ENCODE assay signal across 1 cellular context in the genomic region with DNA sequence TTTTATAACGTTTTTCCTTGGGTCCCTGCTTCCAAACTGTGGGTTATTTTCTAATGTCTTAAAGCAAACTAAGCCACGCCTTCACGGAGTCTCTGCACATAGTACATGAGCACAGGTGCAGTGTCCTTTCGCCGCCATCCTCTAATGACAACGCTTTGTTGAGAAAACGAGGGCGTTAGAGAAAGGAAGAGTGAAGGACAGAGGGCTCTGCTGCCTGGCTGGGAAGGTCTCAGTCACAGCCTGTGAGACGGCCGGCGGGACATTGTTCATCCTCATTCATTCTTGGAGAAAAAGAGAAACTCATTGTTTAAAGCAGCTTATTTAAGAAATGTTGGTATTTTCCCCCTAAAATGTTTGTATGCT.
TF ChIP-seq lines count a peak whose summit lies in the region.

No MANE protein-coding gene starts in this region.

TF ChIP-seq in GM12878, 131 proteins besides CTCF, POLR2A, EP300 and RAD21:
- TF ChIP-seq MEF2A (IDR thresholded peaks at IDR 0.05; ENCODE audit: insufficient read depth, low read depth, low read length) (no peak), MXI1 (IDR thresholded peaks at IDR 0.05; ENCODE audit: low read depth, low read length) (no peak), RCOR1 (conservative IDR thresholded peaks at IDR 0.05; ENCODE audit: low read depth, low read length) (no peak), IKZF2 (IDR thresholded peaks at IDR 0.05) (no peak), ZNF274 (IDR thresholded peaks at IDR 0.05; ENCODE audit: insufficient read depth, insufficient read length) (no peak), TBL1XR1 (IDR thresholded peaks at IDR 0.05; ENCODE audit: low read depth, low read length) (no peak), ZNF217 (IDR thresholded peaks at IDR 0.05) (no peak), SIN3A (IDR thresholded peaks at IDR 0.05; ENCODE audit: low read depth, low read length) (no peak), SUZ12 (IDR thresholded peaks at IDR 0.05; ENCODE audit: unreplicated experiment) (no peak), CBX5 (IDR thresholded peaks at IDR 0.05; ENCODE audit: low read depth) (no peak), BCL11A (IDR thresholded peaks at IDR 0.05; ENCODE audit: low read depth, low read length) (no peak), RELA (IDR thresholded peaks at IDR 0.05; ENCODE audit: borderline replicate concordance, partially characterized antibody) (no peak), NR2F1 (conservative IDR thresholded peaks at IDR 0.05) (no peak)
- TF ChIP-seq, protein P1, sequence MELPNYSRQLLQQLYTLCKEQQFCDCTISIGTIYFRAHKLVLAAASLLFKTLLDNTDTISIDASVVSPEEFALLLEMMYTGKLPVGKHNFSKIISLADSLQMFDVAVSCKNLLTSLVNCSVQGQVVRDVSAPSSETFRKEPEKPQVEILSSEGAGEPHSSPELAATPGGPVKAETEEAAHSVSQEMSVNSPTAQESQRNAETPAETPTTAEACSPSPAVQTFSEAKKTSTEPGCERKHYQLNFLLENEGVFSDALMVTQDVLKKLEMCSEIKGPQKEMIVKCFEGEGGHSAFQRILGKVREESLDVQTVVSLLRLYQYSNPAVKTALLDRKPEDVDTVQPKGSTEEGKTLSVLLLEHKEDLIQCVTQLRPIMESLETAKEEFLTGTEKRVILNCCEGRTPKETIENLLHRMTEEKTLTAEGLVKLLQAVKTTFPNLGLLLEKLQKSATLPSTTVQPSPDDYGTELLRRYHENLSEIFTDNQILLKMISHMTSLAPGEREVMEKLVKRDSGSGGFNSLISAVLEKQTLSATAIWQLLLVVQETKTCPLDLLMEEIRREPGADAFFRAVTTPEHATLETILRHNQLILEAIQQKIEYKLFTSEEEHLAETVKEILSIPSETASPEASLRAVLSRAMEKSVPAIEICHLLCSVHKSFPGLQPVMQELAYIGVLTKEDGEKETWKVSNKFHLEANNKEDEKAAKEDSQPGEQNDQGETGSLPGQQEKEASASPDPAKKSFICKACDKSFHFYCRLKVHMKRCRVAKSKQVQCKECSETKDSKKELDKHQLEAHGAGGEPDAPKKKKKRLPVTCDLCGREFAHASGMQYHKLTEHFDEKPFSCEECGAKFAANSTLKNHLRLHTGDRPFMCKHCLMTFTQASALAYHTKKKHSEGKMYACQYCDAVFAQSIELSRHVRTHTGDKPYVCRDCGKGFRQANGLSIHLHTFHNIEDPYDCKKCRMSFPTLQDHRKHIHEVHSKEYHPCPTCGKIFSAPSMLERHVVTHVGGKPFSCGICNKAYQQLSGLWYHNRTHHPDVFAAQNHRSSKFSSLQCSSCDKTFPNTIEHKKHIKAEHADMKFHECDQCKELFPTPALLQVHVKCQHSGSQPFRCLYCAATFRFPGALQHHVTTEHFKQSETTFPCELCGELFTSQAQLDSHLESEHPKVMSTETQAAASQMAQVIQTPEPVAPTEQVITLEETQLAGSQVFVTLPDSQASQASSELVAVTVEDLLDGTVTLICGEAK (IDR thresholded peaks at IDR 0.05; ENCODE audit: borderline replicate concordance) = no peak
- TF ChIP-seq, protein P2, sequence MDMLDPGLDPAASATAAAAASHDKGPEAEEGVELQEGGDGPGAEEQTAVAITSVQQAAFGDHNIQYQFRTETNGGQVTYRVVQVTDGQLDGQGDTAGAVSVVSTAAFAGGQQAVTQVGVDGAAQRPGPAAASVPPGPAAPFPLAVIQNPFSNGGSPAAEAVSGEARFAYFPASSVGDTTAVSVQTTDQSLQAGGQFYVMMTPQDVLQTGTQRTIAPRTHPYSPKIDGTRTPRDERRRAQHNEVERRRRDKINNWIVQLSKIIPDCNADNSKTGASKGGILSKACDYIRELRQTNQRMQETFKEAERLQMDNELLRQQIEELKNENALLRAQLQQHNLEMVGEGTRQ (IDR thresholded peaks at IDR 0.05; ENCODE audit: borderline replicate concordance, low read depth, low read length) = no peak
- TF ChIP-seq, protein P3, sequence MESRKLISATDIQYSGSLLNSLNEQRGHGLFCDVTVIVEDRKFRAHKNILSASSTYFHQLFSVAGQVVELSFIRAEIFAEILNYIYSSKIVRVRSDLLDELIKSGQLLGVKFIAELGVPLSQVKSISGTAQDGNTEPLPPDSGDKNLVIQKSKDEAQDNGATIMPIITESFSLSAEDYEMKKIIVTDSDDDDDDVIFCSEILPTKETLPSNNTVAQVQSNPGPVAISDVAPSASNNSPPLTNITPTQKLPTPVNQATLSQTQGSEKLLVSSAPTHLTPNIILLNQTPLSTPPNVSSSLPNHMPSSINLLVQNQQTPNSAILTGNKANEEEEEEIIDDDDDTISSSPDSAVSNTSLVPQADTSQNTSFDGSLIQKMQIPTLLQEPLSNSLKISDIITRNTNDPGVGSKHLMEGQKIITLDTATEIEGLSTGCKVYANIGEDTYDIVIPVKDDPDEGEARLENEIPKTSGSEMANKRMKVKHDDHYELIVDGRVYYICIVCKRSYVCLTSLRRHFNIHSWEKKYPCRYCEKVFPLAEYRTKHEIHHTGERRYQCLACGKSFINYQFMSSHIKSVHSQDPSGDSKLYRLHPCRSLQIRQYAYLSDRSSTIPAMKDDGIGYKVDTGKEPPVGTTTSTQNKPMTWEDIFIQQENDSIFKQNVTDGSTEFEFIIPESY (IDR thresholded peaks at IDR 0.05) = no peak
- TF ChIP-seq, protein P4, sequence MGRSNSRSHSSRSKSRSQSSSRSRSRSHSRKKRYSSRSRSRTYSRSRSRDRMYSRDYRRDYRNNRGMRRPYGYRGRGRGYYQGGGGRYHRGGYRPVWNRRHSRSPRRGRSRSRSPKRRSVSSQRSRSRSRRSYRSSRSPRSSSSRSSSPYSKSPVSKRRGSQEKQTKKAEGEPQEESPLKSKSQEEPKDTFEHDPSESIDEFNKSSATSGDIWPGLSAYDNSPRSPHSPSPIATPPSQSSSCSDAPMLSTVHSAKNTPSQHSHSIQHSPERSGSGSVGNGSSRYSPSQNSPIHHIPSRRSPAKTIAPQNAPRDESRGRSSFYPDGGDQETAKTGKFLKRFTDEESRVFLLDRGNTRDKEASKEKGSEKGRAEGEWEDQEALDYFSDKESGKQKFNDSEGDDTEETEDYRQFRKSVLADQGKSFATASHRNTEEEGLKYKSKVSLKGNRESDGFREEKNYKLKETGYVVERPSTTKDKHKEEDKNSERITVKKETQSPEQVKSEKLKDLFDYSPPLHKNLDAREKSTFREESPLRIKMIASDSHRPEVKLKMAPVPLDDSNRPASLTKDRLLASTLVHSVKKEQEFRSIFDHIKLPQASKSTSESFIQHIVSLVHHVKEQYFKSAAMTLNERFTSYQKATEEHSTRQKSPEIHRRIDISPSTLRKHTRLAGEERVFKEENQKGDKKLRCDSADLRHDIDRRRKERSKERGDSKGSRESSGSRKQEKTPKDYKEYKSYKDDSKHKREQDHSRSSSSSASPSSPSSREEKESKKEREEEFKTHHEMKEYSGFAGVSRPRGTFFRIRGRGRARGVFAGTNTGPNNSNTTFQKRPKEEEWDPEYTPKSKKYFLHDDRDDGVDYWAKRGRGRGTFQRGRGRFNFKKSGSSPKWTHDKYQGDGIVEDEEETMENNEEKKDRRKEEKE (IDR thresholded peaks at IDR 0.05) = no peak
